In the genomic region with DNA sequence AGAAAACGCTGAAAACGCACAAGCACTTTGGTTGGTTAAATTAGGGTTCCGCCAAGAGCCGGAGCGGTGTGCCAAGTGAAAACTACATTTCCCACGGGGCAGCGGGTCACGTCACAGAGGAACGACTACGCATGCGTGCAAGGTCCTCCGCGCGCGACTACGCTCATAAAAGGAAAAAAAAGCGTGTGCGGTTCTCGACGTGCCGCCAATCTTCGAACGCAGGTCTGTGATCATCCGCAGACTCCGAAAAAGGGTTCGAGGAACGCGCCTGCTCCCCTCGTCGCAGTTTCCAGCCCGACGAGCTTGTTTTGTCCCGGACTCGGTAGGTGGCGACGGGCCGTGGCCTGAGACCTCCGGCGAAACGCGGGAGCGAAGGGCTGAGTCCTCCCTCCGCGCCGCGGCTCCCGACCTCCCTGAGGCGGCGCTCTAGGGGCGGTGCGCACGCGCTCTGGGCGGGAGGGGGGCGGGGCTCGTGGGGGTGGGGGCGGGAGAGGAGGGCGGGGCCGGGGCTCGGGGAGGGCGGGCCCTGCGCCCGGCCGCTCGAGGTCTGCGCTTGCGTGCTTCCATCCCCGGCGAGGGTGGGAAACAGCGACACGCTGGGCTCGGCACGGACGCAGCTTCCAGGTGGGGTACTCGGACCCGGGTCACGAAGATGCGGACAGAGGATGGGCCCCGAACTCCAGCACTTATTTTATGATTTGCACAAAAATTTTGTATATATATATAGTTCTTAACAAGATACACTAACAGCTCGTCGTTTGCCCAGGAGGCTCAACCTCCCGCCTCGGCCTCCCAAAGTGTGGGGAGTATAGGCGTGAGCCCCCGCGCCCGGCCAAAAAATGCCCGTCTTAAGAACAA, we compare ENCODE assay signal across 8 cellular contexts. TPM values are rescaled to one million over a fixed set of nuclear protein-coding genes. Genes with fewer than 3 reads are reported as not detected.
DNase-seq lines count a peak whose midpoint lies in the region; ATAC-seq and TF ChIP-seq lines count a peak whose summit lies in the region.

A gene (plus strand): TSS at position 145 of the 858 bp plus-strand sequence. CDS start 27,150 bp downstream, outside the sequence.

- in situ Hi-C loops in IMR-90 (cut with MboI; ENCODE audit: low sequenced_read_pairs), result no loop called here

- peak within 1 kb of the TSS; percentile 99 for H3K4ac ChIP-seq in IMR-90 (ENCODE audit: low read depth, low read length)

- peak within 1 kb of the TSS; percentile 82 for H3K4me2 ChIP-seq in IMR-90 (ENCODE audit: low read depth, low read length)

- peak within 1 kb of the TSS; percentile 91 for H4K5ac ChIP-seq in IMR-90 (ENCODE audit: low read depth, low read length)

- peak within 1 kb of the TSS; percentile 98 for H3K27ac ChIP-seq in IMR-90 (ENCODE audit: insufficient read depth, low read length)

- ATAC-seq in GM21526 (IDR thresholded peaks at IDR 0.05; ENCODE audit: low FRiP score, unreplicated experiment) (peak; percentile 69), IMR-90 (ENCODE audit: low read depth) (peak; percentile 97), mucosa of descending colon (peak; percentile 98)

- H3K18ac ChIP-seq in IMR-90 (ENCODE audit: low read depth, low read length), result peak within 1 kb of the TSS; percentile 89

- H3K23ac ChIP-seq in IMR-90 (ENCODE audit: low read depth, low read length), result peak within 1 kb of the TSS; percentile 99

- WGBS in IMR-90 (ENCODE audit: extremely low coverage in 2 of 2, insufficient read length in 1 of 2), 2 experiments, result 1% methylated on average over 24 of the region's 88 CpGs; no CpG with 5 or more reads in 1 of the 2 experiments

- H2BK120ac ChIP-seq in IMR-90 (ENCODE audit: low read depth, low read length), result peak within 1 kb of the TSS; percentile 90

- peak within 1 kb of the TSS; percentile 99 for H4K91ac ChIP-seq in IMR-90 (ENCODE audit: insufficient read depth, low read depth, low read length)

- no TSS peak for BruUV-seq in IMR-90 (replicated peaks; lab: Mats Ljungman, UMichigan)

- H4K8ac ChIP-seq in IMR-90 (ENCODE audit: low read depth in 2 of 2, low read length in 2 of 2), result peak within 1 kb of the TSS; percentile 88 to 96

- peak within 1 kb of the TSS; percentile 83 for H2AK9ac ChIP-seq in IMR-90 (replicated peaks; ENCODE audit: low read depth, low read length, poor library complexity)

- H2AK5ac ChIP-seq in IMR-90 (ENCODE audit: low read depth, low read length), result peak within 1 kb of the TSS; percentile 86

- POLR2A ChIA-PET in IMR-90 (lab: Charles Lee; ENCODE audit: unreplicated experiment), result no interaction called here

- intact Hi-C loops in IMR-90 (cut with micrococcal nuclease) (no loop called here), mucosa of descending colon (cut with DNase I, micrococcal nuclease) (no loop called here)

- H2BK5ac ChIP-seq in IMR-90 (ENCODE audit: low read depth, low read length, poor library complexity, severe bottlenecking), result peak within 1 kb of the TSS; percentile 93

- H4K20me1 ChIP-seq in IMR-90 (ENCODE audit: insufficient read depth, low read length), result peaks cover 3% of the 10 kb centered on the region; the same call in 1 of the 2 replicates

- H3K9me3 ChIP-seq in IMR-90 (ENCODE audit: control insufficient read depth, insufficient read depth, low read length) (no peaks in the 10 kb centered on the region), mucosa of descending colon (no peaks in the 10 kb centered on the region)

- peak within 1 kb of the TSS; percentile 72 for H3K4me3 ChIP-seq in IMR-90 (ENCODE audit: insufficient read depth, low read depth, low read length)
- H3K4me3 ChIP-seq in epithelial cell of esophagus (ENCODE audit: low read length), result peak within 1 kb of the TSS; percentile 59
- peak within 1 kb of the TSS; percentile 44 for H3K4me3 ChIP-seq in mucosa of descending colon

- peak; percentile 90 for TF ChIP-seq POLR2A in IMR-90 (IDR thresholded peaks at IDR 0.05; ENCODE audit: low read depth, low read length)

- H3K4me1 ChIP-seq in IMR-90 (ENCODE audit: control insufficient read depth, insufficient read depth, low read length) (peaks cover 5% of the 10 kb centered on the region; the same call in 1 of the 2 replicates), mucosa of descending colon (ENCODE audit: low read depth) (peaks cover 22% of the 10 kb centered on the region)

- no peaks in the 10 kb centered on the region for H3K27me3 ChIP-seq in IMR-90 (ENCODE audit: control insufficient read depth, insufficient read depth, low read length)

- no peak for TF ChIP-seq RAD21 in IMR-90 (IDR thresholded peaks at IDR 0.05; ENCODE audit: low read length)

- DNase-seq in DMS114 treated with DMSO at 0.1 percent for 48 hours (lab: John Stamatoyannopoulos, UW; ENCODE audit: unreplicated experiment) (peak; percentile 73), IMR-90 (peak; percentile 89), OCI-M1 (lab: John Stamatoyannopoulos, UW) (peak; percentile 96), activated T-cell treated with anti-CD3 and anti-CD28 coated beads for 24 hours (ENCODE audit: low read depth) (peak; percentile 91), epithelial cell of esophagus (ENCODE audit: low read depth) (peak; percentile 91), mucosa of descending colon (peak; percentile 93 to 95 (median 93))
- peak; percentile 86 for DNase-seq in stimulated activated CD8-positive, alpha-beta memory T cell treated with anti-CD3 and anti-CD28 coated beads, Interleukin-4, amount 100 ng/mL, for 24 hours (ENCODE audit: low read depth)

- dilution Hi-C loops in IMR-90 (cut with HindIII; ENCODE audit: low sequenced_read_pairs, unreplicated experiment), result no loop called here

- peaks cover 15 to 18% of the 10 kb centered on the region in 2 experiments for H3K79me1 ChIP-seq in IMR-90 (ENCODE audit: low read depth in 1 of 2, low read length in 2 of 2)

- H3K14ac ChIP-seq in IMR-90 (replicated peaks; ENCODE audit: low read depth, low read length), result peak within 1 kb of the TSS; percentile 99

- H2AFZ ChIP-seq in IMR-90 (replicated peaks; ENCODE audit: low read length, poor library complexity), result peak within 1 kb of the TSS; percentile 99

- peaks cover 4% of the 10 kb centered on the region for H3K9me1 ChIP-seq in IMR-90 (ENCODE audit: insufficient read depth, low read length)

- H3K9ac ChIP-seq in IMR-90 (ENCODE audit: low read depth, low read length), result peak within 1 kb of the TSS; percentile 99

- H2BK20ac ChIP-seq in IMR-90 (ENCODE audit: low read depth, low read length), result peak within 1 kb of the TSS; percentile 75; the same call in 1 of the 2 replicates

- H2BK15ac ChIP-seq in IMR-90 (ENCODE audit: low read depth, low read length), result peak within 1 kb of the TSS; percentile 96; the same call in 1 of the 3 replicates

- TF ChIP-seq CTCF in IMR-90 (conservative IDR thresholded peaks at IDR 0.05; ENCODE audit: low read depth, low read length), result peak; percentile 32
- TF ChIP-seq CTCF in epithelial cell of esophagus (IDR thresholded peaks at IDR 0.05; ENCODE audit: insufficient read depth, low read depth, low read length, missing control alignments), result peak; percentile 4
- TF ChIP-seq CTCF in mucosa of descending colon (IDR thresholded peaks at IDR 0.05), result peak; percentile 16

- CTCF ChIA-PET in IMR-90 (lab: Yijun Ruan, JAX), result interaction anchor here (1.2 to 1.3 kb wide), 2 partner anchors 15 kb away, joined by 3 read pairs; a partner anchor contains a TSS

- peaks cover 2% of the 10 kb centered on the region; the same call in 1 of the 2 replicates for H3K36me3 ChIP-seq in IMR-90 (ENCODE audit: control insufficient read depth, insufficient read depth, low read length)
- H3K36me3 ChIP-seq in mucosa of descending colon (ENCODE audit: low read depth), result no peaks in the 10 kb centered on the region

- peak within 1 kb of the TSS; percentile 97 for H3K56ac ChIP-seq in IMR-90 (ENCODE audit: extremely low read depth, insufficient read depth, low read length)

TF ChIP-seq in IMR-90, 13 proteins besides CTCF, POLR2A, EP300 and RAD21:
- TF ChIP-seq BHLHE40 (IDR thresholded peaks at IDR 0.05; ENCODE audit: low read depth, low read length) (no peak), NFE2L2 (IDR thresholded peaks at IDR 0.05; ENCODE audit: low read depth, low read length) (no peak), FOS (IDR thresholded peaks at IDR 0.05; ENCODE audit: low read depth, low read length) (no peak), RCOR1 (IDR thresholded peaks at IDR 0.05; ENCODE audit: insufficient replicate concordance, low read length) (no peak), CHD1 (IDR thresholded peaks at IDR 0.05; ENCODE audit: low read depth, low read length) (no peak), MAZ (IDR thresholded peaks at IDR 0.05; ENCODE audit: borderline replicate concordance, low read depth, low read length) (peak; percentile 77; the same call in 1 of the 2 replicates), MXI1 (IDR thresholded peaks at IDR 0.05; ENCODE audit: borderline replicate concordance, low read depth, low read length) (0 out of 2 replicates have a peak, but pooled peaks have one; percentile 15)
- TF ChIP-seq, protein P1, sequence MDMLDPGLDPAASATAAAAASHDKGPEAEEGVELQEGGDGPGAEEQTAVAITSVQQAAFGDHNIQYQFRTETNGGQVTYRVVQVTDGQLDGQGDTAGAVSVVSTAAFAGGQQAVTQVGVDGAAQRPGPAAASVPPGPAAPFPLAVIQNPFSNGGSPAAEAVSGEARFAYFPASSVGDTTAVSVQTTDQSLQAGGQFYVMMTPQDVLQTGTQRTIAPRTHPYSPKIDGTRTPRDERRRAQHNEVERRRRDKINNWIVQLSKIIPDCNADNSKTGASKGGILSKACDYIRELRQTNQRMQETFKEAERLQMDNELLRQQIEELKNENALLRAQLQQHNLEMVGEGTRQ (IDR thresholded peaks at IDR 0.05; ENCODE audit: low read depth, low read length), result 0 out of 2 replicates have a peak, but pooled peaks have one; percentile 21
- TF ChIP-seq, protein P2, sequence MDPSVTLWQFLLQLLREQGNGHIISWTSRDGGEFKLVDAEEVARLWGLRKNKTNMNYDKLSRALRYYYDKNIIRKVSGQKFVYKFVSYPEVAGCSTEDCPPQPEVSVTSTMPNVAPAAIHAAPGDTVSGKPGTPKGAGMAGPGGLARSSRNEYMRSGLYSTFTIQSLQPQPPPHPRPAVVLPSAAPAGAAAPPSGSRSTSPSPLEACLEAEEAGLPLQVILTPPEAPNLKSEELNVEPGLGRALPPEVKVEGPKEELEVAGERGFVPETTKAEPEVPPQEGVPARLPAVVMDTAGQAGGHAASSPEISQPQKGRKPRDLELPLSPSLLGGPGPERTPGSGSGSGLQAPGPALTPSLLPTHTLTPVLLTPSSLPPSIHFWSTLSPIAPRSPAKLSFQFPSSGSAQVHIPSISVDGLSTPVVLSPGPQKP (IDR thresholded peaks at IDR 0.05; ENCODE audit: borderline replicate concordance, low read depth, low read length), result no peak

RNA-seq across cellular contexts. Expression of the gene that starts here (rescaled TPM):
- total RNA-seq in IMR-90 (2012; rRNA removed) (7.2 and 7.7 TPM in 2 replicates), mucosa of descending colon (10 to 100 TPM; 21.6 to 45.9 (median 25.9) TPM)
- polyA plus RNA-seq in IMR-90 (2012; rRNA removed), result 4.3 and 4.7 TPM in 2 replicates
- polyA plus RNA-seq in IMR-90 (2012; cell fraction: cytosol; rRNA removed), result 3.4 and 3.7 TPM in 2 replicates
- 10.0 and 12.4 TPM in 2 replicates for polyA plus RNA-seq in IMR-90 (2012; cell fraction: nucleus; rRNA removed; ENCODE audit: low replicate concordance)

Comparison
In these comparisons a context has a peak if more than half of its experiments do, and no peak if none do; other contexts are left out.
1. Peak in every context shown above with its lines: DNase-seq, ATAC-seq, H3K4me3 ChIP-seq and H3K27ac ChIP-seq.